1 cellular context compared by ENCODE assay signal in the genomic region with DNA sequence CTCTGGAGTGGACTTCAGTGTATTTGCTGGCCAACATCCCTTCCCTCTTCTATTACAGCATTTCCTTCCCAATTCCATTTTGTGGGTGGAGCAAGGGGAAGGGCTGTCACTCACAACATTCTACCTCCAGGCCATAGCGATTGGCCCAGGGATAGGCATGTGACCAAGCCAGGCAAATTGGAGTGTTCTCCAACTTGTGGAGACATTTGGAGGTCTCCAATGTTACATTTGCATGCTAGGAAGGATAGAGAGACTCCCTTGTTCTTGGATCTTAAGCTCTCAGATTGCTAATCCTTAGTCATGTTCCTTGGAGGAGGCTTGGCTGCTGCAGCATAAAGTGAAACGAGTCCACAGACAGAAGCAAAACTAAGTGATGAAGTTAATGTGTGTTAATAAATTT.
A peak's percentile ranks its signal among the peaks of the same experiment; 100 is the strongest.
TF ChIP-seq lines count a peak whose summit lies in the region.

No MANE protein-coding gene starts in this region.

TF ChIP-seq in K562, 482 proteins besides CTCF, POLR2A, EP300 and RAD21 (continued from another document):
- TF ChIP-seq, protein P1, sequence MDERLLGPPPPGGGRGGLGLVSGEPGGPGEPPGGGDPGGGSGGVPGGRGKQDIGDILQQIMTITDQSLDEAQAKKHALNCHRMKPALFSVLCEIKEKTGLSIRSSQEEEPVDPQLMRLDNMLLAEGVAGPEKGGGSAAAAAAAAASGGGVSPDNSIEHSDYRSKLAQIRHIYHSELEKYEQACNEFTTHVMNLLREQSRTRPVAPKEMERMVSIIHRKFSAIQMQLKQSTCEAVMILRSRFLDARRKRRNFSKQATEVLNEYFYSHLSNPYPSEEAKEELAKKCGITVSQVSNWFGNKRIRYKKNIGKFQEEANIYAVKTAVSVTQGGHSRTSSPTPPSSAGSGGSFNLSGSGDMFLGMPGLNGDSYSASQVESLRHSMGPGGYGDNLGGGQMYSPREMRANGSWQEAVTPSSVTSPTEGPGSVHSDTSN (CRISPR knock-in tag; IDR thresholded peaks at IDR 0.05; ENCODE audit: low read depth), result peak; percentile 60
- TF ChIP-seq, protein P1 (tag; conservative IDR thresholded peaks at IDR 0.05; ENCODE audit: low read depth), result 0 out of 2 replicates have a peak, but pooled peaks have one; percentile 11
- no peak for TF ChIP-seq ZNF143 (CRISPR knock-in tag; IDR thresholded peaks at IDR 0.05)
- no peak for TF ChIP-seq ZC3H11A (IDR thresholded peaks at IDR 0.05; ENCODE audit: low read depth, low read length)
- no peak for TF ChIP-seq CHD2 (IDR thresholded peaks at IDR 0.05; ENCODE audit: low read depth, low read length)
- TF ChIP-seq MAZ (CRISPR knock-in tag; conservative IDR thresholded peaks at IDR 0.05 in 1 of 2, IDR thresholded peaks at IDR 0.05 in 1 of 2), result no peak
- TF ChIP-seq SRSF7 (optimal IDR thresholded peaks at IDR 0.05; ENCODE audit: low read depth, low read length), result no peak
- no peak for TF ChIP-seq FOS (IDR thresholded peaks at IDR 0.05; ENCODE audit: extremely low read depth, insufficient read length)
- peak; percentile 93 for TF ChIP-seq PKNOX1 (IDR thresholded peaks at IDR 0.05)
- TF ChIP-seq TFAM (CRISPR knock-in tag; conservative IDR thresholded peaks at IDR 0.05), result no peak
- TF ChIP-seq SMARCE1 (IDR thresholded peaks at IDR 0.05), result no peak
- peak; percentile 50 for TF ChIP-seq NFYB (IDR thresholded peaks at IDR 0.05; ENCODE audit: extremely low read depth, insufficient read length)
- TF ChIP-seq CHD4 (IDR thresholded peaks at IDR 0.05; ENCODE audit: insufficient read depth, insufficient replicate concordance, low read depth, low read length, poor library complexity, severe bottlenecking), result no peak
- TF ChIP-seq USF1 (CRISPR knock-in tag; IDR thresholded peaks at IDR 0.05), result peak; percentile 55
